In genomic region chr17:68711858-68712257, GRCh38 we compare ENCODE assay signal across 1 cellular context.
TF ChIP-seq lines count a peak whose summit lies in the region.

No MANE protein-coding gene starts in this region.

TF ChIP-seq in GM23338, 12 proteins besides CTCF, POLR2A, EP300 and RAD21 (continued from another document):
- TF ChIP-seq ZNF462 (CRISPR knock-in tag; IDR thresholded peaks at IDR 0.05) (no peak), ZNF331 (CRISPR knock-in tag; IDR thresholded peaks at IDR 0.05; ENCODE audit: low read depth) (no peak), CREB1 (CRISPR knock-in tag; IDR thresholded peaks at IDR 0.05; ENCODE audit: low read depth) (no peak), POLR2AphosphoS5 (IDR thresholded peaks at IDR 0.05; ENCODE audit: low read depth) (no peak), JUNB (IDR thresholded peaks at IDR 0.05; ENCODE audit: unreplicated experiment) (no peak), ZNF114 (CRISPR knock-in tag; IDR thresholded peaks at IDR 0.05) (no peak), NANOG (IDR thresholded peaks at IDR 0.05; ENCODE audit: borderline replicate concordance) (no peak), EZH2phosphoT487 (IDR thresholded peaks at IDR 0.05; ENCODE audit: unreplicated experiment) (no peak)
